8 cellular contexts compared by ENCODE assay signal in the genomic region with DNA sequence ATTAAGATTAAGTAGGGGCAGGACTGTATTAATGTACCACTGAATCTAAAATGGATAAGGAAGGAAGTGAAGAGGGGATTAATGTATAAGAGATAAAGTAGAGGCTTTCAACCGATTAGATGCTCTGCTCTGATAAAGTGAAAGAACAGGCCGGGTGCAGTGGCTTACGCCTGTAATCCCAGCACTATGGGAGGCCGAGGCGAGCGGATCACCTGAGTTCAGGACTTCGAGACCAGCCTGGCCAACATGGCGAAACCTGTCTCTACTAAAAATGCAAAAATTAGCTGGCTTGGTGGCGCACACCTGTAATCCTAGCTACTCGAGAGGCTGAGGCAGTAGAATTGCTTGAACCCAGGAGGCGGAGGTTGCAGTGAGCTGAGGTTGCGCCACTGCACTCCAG. TPM values are rescaled to one million over a fixed set of nuclear protein-coding genes. Genes with fewer than 3 reads are reported as not detected.
DNase-seq lines count a peak whose midpoint lies in the region; ATAC-seq and TF ChIP-seq lines count a peak whose summit lies in the region.
"Not testable (repeated sequence)": the region's sequence is repeated elsewhere in the genome, so short reads cannot be mapped to it uniquely, and the experiment has no call there.

No MANE protein-coding gene starts in this region.

- H3F3A ChIP-seq in smooth muscle cell (ENCODE audit: low read depth): peaks cover 19% of the 10 kb centered on the region

- WGBS in smooth muscle cell (ENCODE audit: low lambda C conversion rate): 97% methylated on average over 12 of the region's 12 CpGs

- not testable (repeated sequence) for H3K9me2 ChIP-seq in HCT116 (ENCODE audit: insufficient read depth)

- peak overlapping the region; percentile 89 for H3K9ac ChIP-seq in HCT116 (ENCODE audit: low read length)
- not testable (repeated sequence) for H3K9ac ChIP-seq in smooth muscle cell (ENCODE audit: low read depth)

- intact Hi-C loops in HCT116 (cut with micrococcal nuclease); activated T-helper 2 cell treated with anti-CD3 and anti-CD28 coated beads, Interferon-gamma antibody, Interleukin-2, Interleukin-4, amounts not matched to agents 10 μg/mL and 5 μg/mL and 100 μg/mL, durations not matched to agents 14 hours and 24 hours and 36 hours (cut with micrococcal nuclease); dendritic cell treated with granulocyte-macrophage colony-stimulating factor and Interleukin-4, amounts not matched to agents 40 ng/mL and 50 ng/mL, for 4 days (cut with micrococcal nuclease): not testable (repeated sequence)

- H3K9me3 ChIP-seq in CD4-positive, CD25-positive, alpha-beta regulatory T cell (ENCODE audit: control insufficient read depth in 2 of 2, low read length in 2 of 2); HCT116 (ENCODE audit: control insufficient read depth in 1 of 2, insufficient read depth in 1 of 2, low read depth in 1 of 2, low read length in 2 of 2); smooth muscle cell (replicated peaks; ENCODE audit: low read depth): not testable (repeated sequence)

- RAD21 ChIA-PET in HCT116 (lab: Charles Lee; ENCODE audit: low non-redundant PET in 1 of 2, low total read pairs in 2 of 2, uncharacterized antibody in 2 of 2, unreplicated experiment in 2 of 2): not testable (repeated sequence)

- not testable (repeated sequence) for H3K36me3 ChIP-seq in CD4-positive, CD25-positive, alpha-beta regulatory T cell (ENCODE audit: control insufficient read depth, insufficient read depth, low read length); HCT116 (ENCODE audit: control insufficient read depth in 1 of 2, insufficient read depth in 2 of 2, low read length in 2 of 2); smooth muscle cell (ENCODE audit: low read depth)

- not testable (repeated sequence) for ATAC-seq in CD4-positive, CD25-positive, alpha-beta regulatory T cell (ENCODE audit: low read depth in 2 of 2); HCT116

- not testable (repeated sequence) for TF ChIP-seq CTCF in HCT116 (IDR thresholded peaks at IDR 0.05 in 2 of 3, conservative IDR thresholded peaks at IDR 0.05 in 1 of 3; ENCODE audit: borderline replicate concordance in 1 of 3, insufficient read depth in 1 of 3, low read depth in 2 of 3, low read length in 2 of 3); VCaP (conservative IDR thresholded peaks at IDR 0.05); mesothelial cell of epicardium (IDR thresholded peaks at IDR 0.05; ENCODE audit: unreplicated experiment); smooth muscle cell (IDR thresholded peaks at IDR 0.05; ENCODE audit: borderline replicate concordance, insufficient read depth, poor library complexity, severe bottlenecking)

- H3K4me2 ChIP-seq in HCT116 (ENCODE audit: low read length): peak overlapping the region; percentile 86
- H3K4me2 ChIP-seq in smooth muscle cell: peak overlapping the region; percentile 96

- not testable (repeated sequence) for TF ChIP-seq RAD21 in HCT116 (IDR thresholded peaks at IDR 0.05; ENCODE audit: low read depth)

- not testable (repeated sequence) for H3K27me3 ChIP-seq in CD4-positive, CD25-positive, alpha-beta regulatory T cell (ENCODE audit: control insufficient read depth, insufficient read depth, low read length); HCT116 (ENCODE audit: insufficient read depth, low read length); smooth muscle cell (ENCODE audit: low read depth)

- not testable (repeated sequence) for H3K27ac ChIP-seq in CD4-positive, CD25-positive, alpha-beta regulatory T cell (ENCODE audit: insufficient read depth, low read length, poor library complexity, severe bottlenecking); HCT116 (ENCODE audit: low read depth, low read length); smooth muscle cell (ENCODE audit: low read depth)
- peak overlapping the region; percentile 85 for H3K27ac ChIP-seq in VCaP

- peaks cover 25 to 43% (median 32%) of the 10 kb centered on the region in 4 donors for H3K4me1 Mint-ChIP-seq in CD4-positive, CD25-positive, alpha-beta regulatory T cell
- H3K4me1 Mint-ChIP-seq in activated T-helper 2 cell treated with anti-CD3 and anti-CD28 coated beads, Interferon-gamma antibody, Interleukin-2, Interleukin-4, amounts not matched to agents 10 μg/mL and 5 μg/mL and 100 μg/mL, durations not matched to agents 14 hours and 24 hours and 36 hours (ENCODE audit: low read depth): peaks cover 43% of the 10 kb centered on the region
- H3K4me1 Mint-ChIP-seq in dendritic cell treated with granulocyte-macrophage colony-stimulating factor and Interleukin-4, amounts not matched to agents 40 ng/mL and 50 ng/mL, for 4 days (ENCODE audit: low read depth): peaks cover 42% of the 10 kb centered on the region
- H3K4me1 Mint-ChIP-seq in mesothelial cell of epicardium: peaks cover 37% of the 10 kb centered on the region

- not testable (repeated sequence) for H4K20me1 ChIP-seq in HCT116 (ENCODE audit: insufficient read depth)
- peaks cover 27% of the 10 kb centered on the region for H4K20me1 ChIP-seq in smooth muscle cell (ENCODE audit: low read depth)

- not testable (repeated sequence) for TF ChIP-seq POLR2A in HCT116 (IDR thresholded peaks at IDR 0.05; ENCODE audit: borderline replicate concordance, extremely low read depth, insufficient read depth, insufficient read length)

- CTCF ChIA-PET in HCT116 (lab: Charles Lee): not testable (repeated sequence)

- H3K27ac Mint-ChIP-seq in CD4-positive, CD25-positive, alpha-beta regulatory T cell: peak overlapping the region in 2 of 3 donors; percentile 43 to 95
- not testable (repeated sequence) for H3K27ac Mint-ChIP-seq in activated T-helper 2 cell treated with anti-CD3 and anti-CD28 coated beads, Interferon-gamma antibody, Interleukin-2, Interleukin-4, amounts not matched to agents 10 μg/mL and 5 μg/mL and 100 μg/mL, durations not matched to agents 14 hours and 24 hours and 36 hours; dendritic cell treated with granulocyte-macrophage colony-stimulating factor and Interleukin-4, amounts not matched to agents 40 ng/mL and 50 ng/mL, for 4 days
- peak overlapping the region; percentile 58 for H3K27ac Mint-ChIP-seq in mesothelial cell of epicardium

- POLR2A ChIA-PET in HCT116 (lab: Charles Lee): interaction anchor here (1.2 kb wide), 1 partner anchor 9 kb away, joined by 5 read pairs; no protein-coding TSS in a partner anchor

- H3K9me3 Mint-ChIP-seq in CD4-positive, CD25-positive, alpha-beta regulatory T cell; activated T-helper 2 cell treated with anti-CD3 and anti-CD28 coated beads, Interferon-gamma antibody, Interleukin-2, Interleukin-4, amounts not matched to agents 10 μg/mL and 5 μg/mL and 100 μg/mL, durations not matched to agents 14 hours and 24 hours and 36 hours; dendritic cell treated with granulocyte-macrophage colony-stimulating factor and Interleukin-4, amounts not matched to agents 40 ng/mL and 50 ng/mL, for 4 days; mesothelial cell of epicardium: not testable (repeated sequence)

- peaks cover 30% of the 10 kb centered on the region for H3K79me2 ChIP-seq in HCT116 (ENCODE audit: insufficient read depth, low read length)
- not testable (repeated sequence) for H3K79me2 ChIP-seq in smooth muscle cell (ENCODE audit: low read depth)

- H3K4me1 ChIP-seq in CD4-positive, CD25-positive, alpha-beta regulatory T cell (ENCODE audit: control insufficient read depth, insufficient read depth, low read length, poor library complexity, severe bottlenecking): peaks cover 37% of the 10 kb centered on the region
- peaks cover 6 to 27% of the 10 kb centered on the region in 2 experiments; a peak in 2 of 4 replicates for H3K4me1 ChIP-seq in HCT116 (ENCODE audit: control insufficient read depth in 1 of 2, insufficient read depth in 2 of 2, low read length in 2 of 2)
- peaks cover 22% of the 10 kb centered on the region for H3K4me1 ChIP-seq in smooth muscle cell (ENCODE audit: low read depth)

- H3K4me3 Mint-ChIP-seq in CD4-positive, CD25-positive, alpha-beta regulatory T cell: peak overlapping the region; percentile 62 to 96 (median 88)
- H3K4me3 Mint-ChIP-seq in activated T-helper 2 cell treated with anti-CD3 and anti-CD28 coated beads, Interferon-gamma antibody, Interleukin-2, Interleukin-4, amounts not matched to agents 10 μg/mL and 5 μg/mL and 100 μg/mL, durations not matched to agents 14 hours and 24 hours and 36 hours (ENCODE audit: low read depth): peak overlapping the region; percentile 72
- H3K4me3 Mint-ChIP-seq in dendritic cell treated with granulocyte-macrophage colony-stimulating factor and Interleukin-4, amounts not matched to agents 40 ng/mL and 50 ng/mL, for 4 days: peak overlapping the region; percentile 43
- H3K4me3 Mint-ChIP-seq in mesothelial cell of epicardium: peak overlapping the region; percentile 58

- not testable (repeated sequence) for DNase-seq in CD4-positive, CD25-positive, alpha-beta regulatory T cell; HCT116 (ENCODE audit: low read depth, low spot score); activated T-helper 2 cell treated with anti-CD3 and anti-CD28 coated beads, Interferon-gamma antibody, Interleukin-2, Interleukin-4, amounts not matched to agents 10 μg/mL and 5 μg/mL and 100 μg/mL, durations not matched to agents 14 hours and 24 hours and 36 hours (ENCODE audit: low spot score); mesothelial cell of epicardium (ENCODE audit: low spot score in 2 of 2, unreplicated experiment in 2 of 2); smooth muscle cell (lab: John Stamatoyannopoulos, UW; ENCODE audit: unreplicated experiment)
- peak; percentile 91 for DNase-seq in NCI-H82 (lab: John Stamatoyannopoulos, UW)

- H3K4me3 ChIP-seq in CD4-positive, CD25-positive, alpha-beta regulatory T cell (ENCODE audit: low read depth, low read length); smooth muscle cell: not testable (repeated sequence)
- peak overlapping the region; percentile 64 to 75 for H3K4me3 ChIP-seq in HCT116 (replicated peaks in 1 of 2; ENCODE audit: low read depth in 1 of 2, low read length in 2 of 2)

- H2AFZ ChIP-seq in HCT116 (ENCODE audit: low read depth, low read length, poor library complexity, severe bottlenecking); smooth muscle cell (ENCODE audit: low read depth): not testable (repeated sequence)

- H3K36me3 Mint-ChIP-seq in CD4-positive, CD25-positive, alpha-beta regulatory T cell; mesothelial cell of epicardium: not testable (repeated sequence)
- H3K36me3 Mint-ChIP-seq in activated T-helper 2 cell treated with anti-CD3 and anti-CD28 coated beads, Interferon-gamma antibody, Interleukin-2, Interleukin-4, amounts not matched to agents 10 μg/mL and 5 μg/mL and 100 μg/mL, durations not matched to agents 14 hours and 24 hours and 36 hours (ENCODE audit: low read depth): peaks cover 24% of the 10 kb centered on the region
- H3K36me3 Mint-ChIP-seq in dendritic cell treated with granulocyte-macrophage colony-stimulating factor and Interleukin-4, amounts not matched to agents 40 ng/mL and 50 ng/mL, for 4 days (ENCODE audit: low read depth): peaks cover 23% of the 10 kb centered on the region

- BruUV-seq in HCT116 (replicated peaks; lab: Mats Ljungman, UMichigan): not testable (repeated sequence)

- not testable (repeated sequence) for H3K27me3 Mint-ChIP-seq in CD4-positive, CD25-positive, alpha-beta regulatory T cell; activated T-helper 2 cell treated with anti-CD3 and anti-CD28 coated beads, Interferon-gamma antibody, Interleukin-2, Interleukin-4, amounts not matched to agents 10 μg/mL and 5 μg/mL and 100 μg/mL, durations not matched to agents 14 hours and 24 hours and 36 hours (ENCODE audit: low read depth)
- H3K27me3 Mint-ChIP-seq in dendritic cell treated with granulocyte-macrophage colony-stimulating factor and Interleukin-4, amounts not matched to agents 40 ng/mL and 50 ng/mL, for 4 days: peaks cover 16% of the 10 kb centered on the region
- H3K27me3 Mint-ChIP-seq in mesothelial cell of epicardium (ENCODE audit: low read depth): peaks cover 11% of the 10 kb centered on the region

RNA-seq across cellular contexts. Expression of a gene that starts 1.5 kb away (rescaled TPM):
- 63.5 TPM for total RNA-seq in CD4-positive, CD25-positive, alpha-beta regulatory T cell
- 10 to 100 TPM in 2 of 4 donors, 1 to 10 TPM in 2; 9.7 to 11.2 (median 10.5) TPM for polyA plus RNA-seq in CD4-positive, CD25-positive, alpha-beta regulatory T cell
- total RNA-seq in HCT116 (2021; ENCODE audit: unreplicated experiment): 8.1 TPM
- polyA plus RNA-seq in HCT116 (2012): 7.9 and 10.1 TPM in 2 replicates
- total RNA-seq in activated T-helper 2 cell treated with anti-CD3 and anti-CD28 coated beads, Interferon-gamma antibody, Interleukin-2, Interleukin-4, amounts not matched to agents 10 μg/mL and 5 μg/mL and 100 μg/mL, durations not matched to agents 14 hours and 24 hours and 36 hours: 35.6 and 41.2 TPM in 2 replicates
- total RNA-seq in mesothelial cell of epicardium: 18.0 to 22.1 TPM (median 19.6 TPM) in 3 replicates
- total RNA-seq in smooth muscle cell: 7.2 and 7.3 TPM in 2 replicates
- 7.7 and 17.9 TPM in 2 replicates for polyA plus RNA-seq in smooth muscle cell
